ENCODE assay signal across 17 cellular contexts in the genomic region with DNA sequence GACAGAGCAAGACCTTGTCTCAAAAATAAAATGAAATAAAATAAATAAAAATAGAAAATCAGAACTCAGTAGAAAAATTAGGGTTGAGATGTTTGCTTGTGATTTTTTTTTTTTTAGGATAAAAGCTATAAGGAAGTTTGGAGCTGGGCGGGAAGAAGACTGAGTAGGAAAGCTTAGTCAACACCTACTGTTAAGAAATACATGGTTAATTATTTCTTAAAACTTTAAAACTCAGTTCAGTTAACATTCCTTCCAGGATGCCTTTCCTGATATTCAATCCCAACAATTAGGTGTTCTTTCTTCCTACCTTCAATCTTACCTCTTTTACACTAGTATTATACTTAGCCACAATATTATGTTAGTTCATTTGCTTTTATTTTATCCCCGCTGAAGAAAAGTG.
DNase-seq lines count a peak whose midpoint lies in the region; ATAC-seq and TF ChIP-seq lines count a peak whose summit lies in the region.
"Had no signal": no experiment of that assay in that cellular context is flagged by ENCODE, and none has a peak within 500 bp of the region (broad histone marks: within the 10 kb centered on the region; RNA-seq: fewer than 3 reads in every experiment).

No MANE protein-coding gene starts in this region.

- ATAC-seq in HG03521 (IDR thresholded peaks at IDR 0.05; ENCODE audit: unreplicated experiment), result no peak
- ATAC-seq: GM12878 had no signal

- no peak overlapping the region for H3K4me3 ChIP-seq in epithelial cell of proximal tubule (ENCODE audit: low read depth, low read length)
- H3K4me3 ChIP-seq: GM12878 had no signal

- H3K27me3 Mint-ChIP-seq in Calu3 (ENCODE audit: unreplicated experiment), result no peaks in the 10 kb centered on the region
- H3K27me3 Mint-ChIP-seq: CD8-positive, alpha-beta memory T cell had no signal

- no peak for TF ChIP-seq CTCF in Calu3 (IDR thresholded peaks at IDR 0.05; ENCODE audit: unreplicated experiment)
- TF ChIP-seq CTCF in epithelial cell of proximal tubule (conservative IDR thresholded peaks at IDR 0.05; ENCODE audit: low read depth, low read length), result no peak

- no peaks in the 10 kb centered on the region for H3K36me3 Mint-ChIP-seq in Calu3 (ENCODE audit: insufficient read depth, unreplicated experiment)
- H3K36me3 Mint-ChIP-seq: CD14-positive monocyte; CD8-positive, alpha-beta memory T cell had no signal

- peaks cover 2% of the 10 kb centered on the region for H3K9me3 Mint-ChIP-seq in Calu3 (ENCODE audit: low read depth, unreplicated experiment)
- H3K9me3 Mint-ChIP-seq: H9 had no signal

- H3K4me1 Mint-ChIP-seq in Calu3 (ENCODE audit: low read depth, unreplicated experiment), result peaks cover 60% of the 10 kb centered on the region
- H3K4me1 Mint-ChIP-seq: CD14-positive monocyte; CD8-positive, alpha-beta memory T cell; IgD-negative memory B cell had no signal

- CTCF ChIA-PET in Calu3 (lab: Charles Lee), result interaction anchor here (0.6 to 0.8 kb wide), 3 partner anchors 11 to 154 kb away, joined by 3 read pairs; no protein-coding TSS in a partner anchor

- DNase-seq in Calu3 (no peak), epithelial cell of proximal tubule (ENCODE audit: low read depth) (peak; percentile 52), kidney glomerular epithelial cell (lab: John Stamatoyannopoulos, UW) (peak; percentile 77), NCI-H774 (lab: John Stamatoyannopoulos, UW) (no peak), HCEC 1CT (no peak)
- no peak for DNase-seq in activated naive CD4-positive, alpha-beta T cell treated with Interleukin-2 at 50 U/mL for 16 hours
- DNase-seq: BE2C; Caco-2; CD8-positive, alpha-beta memory T cell; DMS 273 treated with DMSO at 0.1 percent for 48 hours; GOT3; H9; KG1 had no signal

- BruUV-seq in Calu3 (replicated peaks; lab: Mats Ljungman, UMichigan), result no TSS peak

- intact Hi-C loops in Calu3 (cut with micrococcal nuclease; ENCODE audit: unreplicated experiment), result no loop called here

- peak overlapping the region; percentile 34 for H3K27ac Mint-ChIP-seq in Calu3 (ENCODE audit: unreplicated experiment)
- H3K27ac Mint-ChIP-seq: CD14-positive monocyte; CD8-positive, alpha-beta memory T cell; H9; IgD-negative memory B cell had no signal

- H3K4me3 Mint-ChIP-seq in Calu3 (ENCODE audit: low read depth, unreplicated experiment), result no peak overlapping the region
- H3K4me3 Mint-ChIP-seq: CD14-positive monocyte; CD8-positive, alpha-beta memory T cell; H9; IgD-negative memory B cell had no signal

Comparison
In these comparisons a context has a peak if more than half of its experiments do, and no peak if none do; other contexts are left out.
1. DNase-seq: peak in epithelial cell of proximal tubule (single experiment) and kidney glomerular epithelial cell (single experiment); none in Calu3 (single experiment), activated naive CD4-positive, alpha-beta T cell treated with Interleukin-2 at 50 U/mL for 16 hours (single experiment), NCI-H774 (single experiment) and HCEC 1CT (single experiment).